Comparison of ENCODE assay signal across 14 cellular contexts in the genomic region with DNA sequence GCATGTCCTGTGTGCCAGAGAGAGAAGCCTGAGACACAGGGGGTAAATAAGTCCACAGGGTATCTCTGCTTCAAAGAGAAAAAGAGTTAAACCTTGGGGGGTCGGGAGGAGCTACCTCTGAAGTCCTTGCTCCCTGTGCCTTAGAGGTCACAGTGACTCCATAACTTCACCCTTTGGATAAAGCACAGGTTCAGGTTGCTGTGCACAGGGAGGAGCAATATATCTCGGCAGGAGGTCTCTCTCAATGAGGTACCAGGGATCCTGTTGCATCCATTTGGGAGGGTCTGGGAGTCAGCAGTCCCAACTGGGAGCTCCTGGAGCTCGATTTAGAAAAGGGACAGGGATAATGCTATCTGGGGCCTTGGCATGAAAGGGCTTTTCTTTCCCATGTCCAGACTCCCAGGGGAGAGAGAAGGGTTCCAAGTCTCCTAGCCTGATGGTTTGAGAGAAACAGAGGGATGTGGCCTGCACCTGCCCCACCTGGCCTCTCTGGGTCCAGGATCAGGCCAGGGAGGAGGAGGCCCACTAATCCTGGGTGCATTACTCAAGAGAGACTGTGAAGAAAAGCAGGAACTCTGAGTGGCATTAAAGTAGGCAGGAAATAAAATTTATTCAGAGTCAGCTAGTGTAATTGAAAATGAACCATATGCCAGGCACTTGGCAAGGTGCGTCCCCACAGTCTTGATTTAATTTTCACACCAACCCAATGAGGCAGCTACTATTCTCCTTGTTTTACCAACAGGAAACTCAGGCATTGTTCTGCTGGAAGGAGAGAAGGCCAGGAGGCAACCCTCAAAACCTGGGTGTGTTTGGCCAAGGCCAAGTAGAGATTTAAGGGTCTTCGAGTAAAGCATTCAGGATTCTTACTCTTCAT. TPM values are rescaled to one million over a fixed set of nuclear protein-coding genes. Genes with fewer than 3 reads are reported as not detected.
A peak's percentile ranks its signal among the peaks of the same experiment; 100 is the strongest.
DNase-seq lines count a peak whose midpoint lies in the region; ATAC-seq and TF ChIP-seq lines count a peak whose summit lies in the region.
"Had no signal": no experiment of that assay in that cellular context is flagged by ENCODE, and none has a peak within 500 bp of the region (broad histone marks: within the 10 kb centered on the region; RNA-seq: fewer than 3 reads in every experiment).

No MANE protein-coding gene starts in this region.

- no peak overlapping the region for H3K14ac ChIP-seq in neuronal stem cell (ENCODE audit: low read length)

- no peak overlapping the region for H4K8ac ChIP-seq in neuronal stem cell (ENCODE audit: low read depth, low read length)

- H3K36me3 ChIP-seq in right atrium auricular region (no peaks in the 10 kb centered on the region), neuronal stem cell (replicated peaks in 1 of 2; ENCODE audit: control insufficient read depth in 2 of 2, insufficient read depth in 2 of 2, low read length in 2 of 2) (peaks cover 0 to 3% of the 10 kb centered on the region in 2 donors), spleen (no peaks in the 10 kb centered on the region)

- H3K4me1 ChIP-seq in right atrium auricular region, result peaks cover 0 to 86% of the 10 kb centered on the region in 2 donors
- H3K4me1 ChIP-seq in neuronal stem cell (ENCODE audit: control insufficient read depth in 2 of 2, insufficient read depth in 1 of 2, low read depth in 1 of 2, low read length in 2 of 2), result peaks cover 55 to 74% of the 10 kb centered on the region in 2 donors
- peaks cover 0 to 30% (median 11%) of the 10 kb centered on the region in 6 donors for H3K4me1 ChIP-seq in spleen

- H3K23ac ChIP-seq in neuronal stem cell (ENCODE audit: low read depth, low read length, poor library complexity), result no peak overlapping the region

- ATAC-seq in left ventricle myocardium superior, result no peak
- ATAC-seq: left colon had no signal

- no peak overlapping the region for H2BK5ac ChIP-seq in neuronal stem cell (ENCODE audit: low read length)

- TF ChIP-seq CTCF in right atrium auricular region (IDR thresholded peaks at IDR 0.05), result no peak
- no peak for TF ChIP-seq CTCF in dorsolateral prefrontal cortex (IDR thresholded peaks at IDR 0.05 in 54 of 56, conservative IDR thresholded peaks at IDR 0.05 in 2 of 56; ENCODE audit: low read depth in 1 of 56, partially characterized antibody in 56 of 56)
- no peak for TF ChIP-seq CTCF in spleen (IDR thresholded peaks at IDR 0.05 in 8 of 11, conservative IDR thresholded peaks at IDR 0.05 in 3 of 11)

- H3K9ac ChIP-seq in neuronal stem cell (ENCODE audit: low read depth, low read length, poor library complexity), result no peak overlapping the region

- intact Hi-C loops in left ventricle myocardium superior (cut with micrococcal nuclease) (no loop called here), dorsolateral prefrontal cortex (cut with DNase I) (loop anchor here in 1 of 2 donors (5.0 kb wide), 1 partner anchor 33 kb away; no protein-coding TSS in a partner anchor), spleen (cut with DNase I; ENCODE audit: low total_unique reads) (no loop called here)

- WGBS in neuronal stem cell (ENCODE audit: extremely low coverage in 2 of 2, insufficient read length in 2 of 2, insufficient replicate concordance in 1 of 2), 2 donors, result no CpG with 5 or more reads among the region's 5 CpGs
- WGBS in spleen, 5 donors, result 74 to 86% (median 84%) methylated on average over 5 of the region's 5 CpGs

- H3K4me2 ChIP-seq in neuronal stem cell (ENCODE audit: insufficient read depth, low read length, poor library complexity, severe bottlenecking), result no peak overlapping the region

- H3K4me3 ChIP-seq in right atrium auricular region, result no peak overlapping the region
- H3K4me3 ChIP-seq in dorsolateral prefrontal cortex, result no peak overlapping the region
- H3K4me3 ChIP-seq in neuronal stem cell (ENCODE audit: low read length in 2 of 2), result no peak overlapping the region
- H3K4me3 ChIP-seq in spleen, result no peak overlapping the region

- H3K9me3 ChIP-seq in right atrium auricular region (no peaks in the 10 kb centered on the region), neuronal stem cell (replicated peaks in 1 of 2; ENCODE audit: control insufficient read depth in 2 of 2, insufficient read depth in 1 of 2, low read depth in 1 of 2, low read length in 2 of 2) (no peaks in the 10 kb centered on the region), spleen (no peaks in the 10 kb centered on the region)

- no peak overlapping the region for H4K91ac ChIP-seq in neuronal stem cell (ENCODE audit: low read depth, low read length, poor library complexity)

- H2AK5ac ChIP-seq in neuronal stem cell (ENCODE audit: low read depth, low read length), result peak overlapping the region; percentile 7

- no peak for TF ChIP-seq POLR2A in spleen (IDR thresholded peaks at IDR 0.05)

- H3K27ac ChIP-seq in right atrium auricular region, result peak overlapping the region; percentile 70 to 86
- H3K27ac ChIP-seq in dorsolateral prefrontal cortex, result peak overlapping the region; percentile 69 to 100 (median 95)
- no peak overlapping the region for H3K27ac ChIP-seq in neuronal stem cell (replicated peaks; ENCODE audit: low read length)
- no peak overlapping the region for H3K27ac ChIP-seq in spleen

- no peak overlapping the region for H2BK12ac ChIP-seq in neuronal stem cell (ENCODE audit: low read length)

- peak overlapping the region; percentile 78 for H3K18ac ChIP-seq in neuronal stem cell (ENCODE audit: low read length)

- H3K27me3 ChIP-seq in right atrium auricular region, result no peaks in the 10 kb centered on the region
- no peaks in the 10 kb centered on the region for H3K27me3 ChIP-seq in dorsolateral prefrontal cortex
- H3K27me3 ChIP-seq in neuronal stem cell (ENCODE audit: control insufficient read depth in 3 of 3, insufficient read depth in 3 of 3, low read depth in 1 of 3, low read length in 3 of 3), result no peaks in the 10 kb centered on the region
- H3K27me3 ChIP-seq in spleen (replicated peaks in 1 of 7), result no peaks in the 10 kb centered on the region

- H2BK120ac ChIP-seq in neuronal stem cell (ENCODE audit: low read depth, low read length), result no peak overlapping the region

- no peak overlapping the region for H3K4ac ChIP-seq in neuronal stem cell (ENCODE audit: low read length)

- H3K79me1 ChIP-seq in neuronal stem cell (ENCODE audit: low read depth, low read length), result peaks cover 3% of the 10 kb centered on the region

- H2AFZ ChIP-seq in neuronal stem cell (ENCODE audit: low read length), result no peak overlapping the region

- peak overlapping the region; percentile 6 for H2BK15ac ChIP-seq in neuronal stem cell (ENCODE audit: low read length)

- no peak for DNase-seq in right atrium auricular region (ENCODE audit: low spot score)
- no peak for DNase-seq in left ventricle myocardium superior
- no peak for DNase-seq in dorsolateral prefrontal cortex
- DNase-seq in neuronal stem cell (ENCODE audit: low spot score), result no peak
- DNase-seq in NCI-H2196 (lab: John Stamatoyannopoulos, UW; ENCODE audit: unreplicated experiment), result no peak
- DNase-seq in NCI-H1436 (lab: John Stamatoyannopoulos, UW), result no peak
- DNase-seq in spleen, result no peak
- DNase-seq in NCI-H2227 treated with DMSO at 0.1 percent for 48 hours (lab: John Stamatoyannopoulos, UW), result no peak
- DNase-seq: activated CD4-positive, alpha-beta T cell treated with anti-CD3 and anti-CD28 coated beads for 1 hour; AML-193; glutamatergic neuron; KG1; left colon; NCI-H187 had no signal

RNA-seq across cellular contexts. Expression of gene CUEDC1, which starts 40.7 kb away (rescaled TPM):
- total RNA-seq in right atrium auricular region, result 10 to 100 TPM; 32.5 to 33.3 TPM
- 55.0 TPM for total RNA-seq in left ventricle myocardium superior
- total RNA-seq in dorsolateral prefrontal cortex, result 100 to 1,000 TPM in 1 of 120 experiments, 10 to 100 TPM in 119; 17.3 to 105 (median 33.6) TPM
- 23.4 TPM for polyA plus RNA-seq in neuronal stem cell (2013, experiment 1 of 2)
- 22.7 TPM for polyA plus RNA-seq in neuronal stem cell (2013, experiment 2 of 2)
- 10 to 100 TPM; 13.2 to 23.5 (median 16.7) TPM for total RNA-seq in spleen
- polyA plus RNA-seq in spleen, result 10 to 100 TPM in 1 of 3 donors, 1 to 10 TPM in 2; 5.4 to 15.7 (median 5.4) TPM

Comparison
In these comparisons a context has a peak if more than half of its experiments do, and no peak if none do; other contexts are left out.
1. H3K27ac ChIP-seq: peak in right atrium auricular region (2 of 2) and dorsolateral prefrontal cortex (59 of 59); none in neuronal stem cell (single experiment) and spleen (0 of 8).